11 cellular contexts compared by ENCODE assay signal in genomic region chr9:79731483-79731882, GRCh38.
DNase-seq lines count a peak whose midpoint lies in the region; ATAC-seq and TF ChIP-seq lines count a peak whose summit lies in the region.
"Had no signal": no experiment of that assay in that cellular context is flagged by ENCODE, and none has a peak within 500 bp of the region (broad histone marks: within the 10 kb centered on the region; RNA-seq: fewer than 3 reads in every experiment).

No MANE protein-coding gene starts in this region.

- H3K36me3 Mint-ChIP-seq in activated naive CD8-positive, alpha-beta T cell treated with anti-CD3 and anti-CD28 coated beads, Interleukin-2, amount 50 U/mL, for 24 hours (ENCODE audit: low read depth) = peaks cover 5% of the 10 kb centered on the region
- H3K36me3 Mint-ChIP-seq in Caco-2 (ENCODE audit: insufficient read depth, unreplicated experiment) = no peaks in the 10 kb centered on the region

- peaks cover 13% of the 10 kb centered on the region for H3K9me3 Mint-ChIP-seq in activated naive CD8-positive, alpha-beta T cell treated with anti-CD3 and anti-CD28 coated beads, Interleukin-2, amount 50 U/mL, for 24 hours
- no peaks in the 10 kb centered on the region for H3K9me3 Mint-ChIP-seq in Caco-2 (ENCODE audit: unreplicated experiment)

- H3K27me3 Mint-ChIP-seq in activated naive CD8-positive, alpha-beta T cell treated with anti-CD3 and anti-CD28 coated beads, Interleukin-2, amount 50 U/mL, for 24 hours = peaks cover 2% of the 10 kb centered on the region
- no peaks in the 10 kb centered on the region for H3K27me3 Mint-ChIP-seq in Caco-2 (ENCODE audit: insufficient read depth, unreplicated experiment)

- no peak overlapping the region for H3K27ac Mint-ChIP-seq in activated naive CD8-positive, alpha-beta T cell treated with anti-CD3 and anti-CD28 coated beads, Interleukin-2, amount 50 U/mL, for 24 hours
- no peak overlapping the region for H3K27ac Mint-ChIP-seq in Caco-2 (ENCODE audit: unreplicated experiment)

- TF ChIP-seq CTCF in GM13977 (IDR thresholded peaks at IDR 0.05; ENCODE audit: extremely low read depth, insufficient read depth, missing control alignments) (no peak), sigmoid colon (IDR thresholded peaks at IDR 0.05) (no peak), Caco-2 (IDR thresholded peaks at IDR 0.05; ENCODE audit: insufficient read depth in 1 of 2, low read depth in 1 of 2, low read length in 1 of 2, severe bottlenecking in 1 of 2, unreplicated experiment in 1 of 2) (no peak), body of pancreas (IDR thresholded peaks at IDR 0.05) (no peak)

- CTCF ChIA-PET in Caco-2 (lab: Charles Lee) = no interaction called here

- WGBS in sigmoid colon, 2 donors = 66 to 82% methylated on average over 5 of the region's 5 CpGs
- 58 to 65% methylated on average over 5 of the region's 5 CpGs for WGBS in body of pancreas, 2 donors

- intact Hi-C loops in sigmoid colon (cut with DNase I) (no loop called here), Caco-2 (cut with micrococcal nuclease; ENCODE audit: unreplicated experiment) (no loop called here), body of pancreas (cut with DNase I) (no loop called here)

- ATAC-seq in GM19452 (IDR thresholded peaks at IDR 0.05; ENCODE audit: unreplicated experiment) = peak; percentile 91
- peak; percentile 62 for ATAC-seq in HG03064 (IDR thresholded peaks at IDR 0.05; ENCODE audit: low read depth, unreplicated experiment)
- peak; percentile 84 for ATAC-seq in activated naive CD8-positive, alpha-beta T cell treated with anti-CD3 and anti-CD28 coated beads, Interleukin-2, amount 50 U/mL, for 24 hours
- no peak for ATAC-seq in body of pancreas

- TF ChIP-seq POLR2A in sigmoid colon (IDR thresholded peaks at IDR 0.05) (no peak), body of pancreas (IDR thresholded peaks at IDR 0.05) (no peak)

- H3K27me3 ChIP-seq in sigmoid colon (no peaks in the 10 kb centered on the region), Caco-2 (replicated peaks; ENCODE audit: control insufficient read depth, insufficient read depth, low read length) (no peaks in the 10 kb centered on the region), body of pancreas (no peaks in the 10 kb centered on the region)
- H3K27me3 ChIP-seq: esophagus squamous epithelium had no signal

- no peak overlapping the region for H3K27ac ChIP-seq in sigmoid colon
- no peak overlapping the region for H3K27ac ChIP-seq in body of pancreas
- H3K27ac ChIP-seq: esophagus squamous epithelium had no signal

- H3K36me3 ChIP-seq in sigmoid colon = peaks cover 0 to 15% (median 2%) of the 10 kb centered on the region in 4 donors
- no peaks in the 10 kb centered on the region for H3K36me3 ChIP-seq in Caco-2 (ENCODE audit: control insufficient read depth, insufficient read depth, low read length)
- no peaks in the 10 kb centered on the region for H3K36me3 ChIP-seq in body of pancreas (replicated peaks in 1 of 2; ENCODE audit: insufficient read depth in 1 of 2, low read depth in 2 of 2)

- H3K9me3 ChIP-seq in sigmoid colon (no peaks in the 10 kb centered on the region), Caco-2 (no peaks in the 10 kb centered on the region), body of pancreas (no peaks in the 10 kb centered on the region)
- H3K9me3 ChIP-seq: esophagus squamous epithelium had no signal

- H3K4me3 Mint-ChIP-seq in activated naive CD8-positive, alpha-beta T cell treated with anti-CD3 and anti-CD28 coated beads, Interleukin-2, amount 50 U/mL, for 24 hours = no peak overlapping the region
- no peak overlapping the region for H3K4me3 Mint-ChIP-seq in Caco-2 (ENCODE audit: unreplicated experiment)

- DNase-seq in GM13977 (ENCODE audit: low spot score) = peak; percentile 31
- no peak for DNase-seq in activated naive CD8-positive, alpha-beta T cell treated with anti-CD3 and anti-CD28 coated beads, Interleukin-2, amount 50 U/mL, for 24 hours
- no peak for DNase-seq in sigmoid colon
- DNase-seq in Caco-2 = no peak
- DNase-seq in NCI-H510A (lab: John Stamatoyannopoulos, UW) = no peak
- DNase-seq in body of pancreas = no peak
- DNase-seq: activated gamma-delta T cell, esophagus squamous epithelium, NCI-H1105 had no signal

- BruUV-seq in Caco-2 (replicated peaks; lab: Mats Ljungman, UMichigan) = no TSS peak

- POLR2A ChIA-PET in Caco-2 (lab: Charles Lee) = no interaction called here

- no peaks in the 10 kb centered on the region for H3K4me1 ChIP-seq in sigmoid colon
- no peaks in the 10 kb centered on the region for H3K4me1 ChIP-seq in Caco-2
- no peaks in the 10 kb centered on the region for H3K4me1 ChIP-seq in body of pancreas
- H3K4me1 ChIP-seq: esophagus squamous epithelium had no signal

- no peak overlapping the region for H3K4me3 ChIP-seq in sigmoid colon
- H3K4me3 ChIP-seq in Caco-2 (ENCODE audit: low read depth, low read length) = no peak overlapping the region
- H3K4me3 ChIP-seq in body of pancreas = no peak overlapping the region
- H3K4me3 ChIP-seq: esophagus squamous epithelium had no signal

- no peak for TF ChIP-seq EP300 in sigmoid colon (IDR thresholded peaks at IDR 0.05)

- in situ Hi-C loops in GM13977 (cut with MboI; ENCODE audit: low pct_unique_long_range_greater_than_20kb, low sequenced_read_pairs, unreplicated experiment) = no loop called here

- H3K4me1 Mint-ChIP-seq in activated naive CD8-positive, alpha-beta T cell treated with anti-CD3 and anti-CD28 coated beads, Interleukin-2, amount 50 U/mL, for 24 hours = peaks cover 7% of the 10 kb centered on the region
- no peaks in the 10 kb centered on the region for H3K4me1 Mint-ChIP-seq in Caco-2 (ENCODE audit: low read depth, unreplicated experiment)
